In genomic region chr5:163565931-163566608, GRCh38 we compare ENCODE assay signal across 8 cellular contexts.
DNase-seq lines count a peak whose midpoint lies in the region; ATAC-seq and TF ChIP-seq lines count a peak whose summit lies in the region.

No MANE protein-coding gene starts in this region.

- DNase-seq in GM10248 (ENCODE audit: extremely low spot score) (peak; percentile 23), M059J (ENCODE audit: low read depth) (peak; percentile 40), right cardiac atrium (peak in 1 of 3 donors; percentile 53), pulmonary artery endothelial cell (ENCODE audit: low read depth, low spot score) (peak; percentile 8), NCI-H1436 treated with DMSO at 0.1 percent for 48 hours (lab: John Stamatoyannopoulos, UW) (no peak), NCI-H187 (lab: John Stamatoyannopoulos, UW) (no peak)

- H3K27ac Mint-ChIP-seq in activated naive CD8-positive, alpha-beta T cell: no peak overlapping the region

- CTCF ChIA-PET in GM10248 (lab: Yijun Ruan, JAX): interaction anchor here (1.1 to 4.2 kb wide), 5 partner anchors 13 to 938 kb away, joined by 3 to 34 read pairs (median 5); no protein-coding TSS in a partner anchor

- H3K4me3 ChIP-seq in right cardiac atrium (ENCODE audit: low read length): peak overlapping the region; percentile 58

- H3K4me1 ChIP-seq in right cardiac atrium (ENCODE audit: control insufficient read depth, insufficient read depth, low read length): peaks cover 3% of the 10 kb centered on the region

- no peak for TF ChIP-seq CTCF in GM10248 (IDR thresholded peaks at IDR 0.05; ENCODE audit: control extremely low read depth, extremely low read depth, low read depth, missing control alignments)

- intact Hi-C loops in right cardiac atrium (cut with DNase I): loop anchor here in 2 of 4 donors (10.0 kb wide), 3 partner anchors 939 to 1649 kb away; no protein-coding TSS in a partner anchor

- no peaks in the 10 kb centered on the region for H3K27me3 ChIP-seq in right cardiac atrium (ENCODE audit: control insufficient read depth, insufficient read depth)

- 4% methylated on average over 32 of the region's 32 CpGs for WGBS in right cardiac atrium

- no peaks in the 10 kb centered on the region for H3K9me3 Mint-ChIP-seq in activated naive CD8-positive, alpha-beta T cell (ENCODE audit: low read depth)

- no peak overlapping the region for H3K27ac ChIP-seq in right cardiac atrium (ENCODE audit: low read length)

- peaks cover 44% of the 10 kb centered on the region for H3K27me3 Mint-ChIP-seq in activated naive CD8-positive, alpha-beta T cell

- H3K4me1 Mint-ChIP-seq in activated naive CD8-positive, alpha-beta T cell (ENCODE audit: low read depth): peaks cover 22% of the 10 kb centered on the region

- H3K9me3 ChIP-seq in right cardiac atrium (ENCODE audit: control insufficient read depth, low read length): no peaks in the 10 kb centered on the region

- no peaks in the 10 kb centered on the region for H3K36me3 Mint-ChIP-seq in activated naive CD8-positive, alpha-beta T cell

- POLR2A ChIA-PET in GM10248 (lab: Yijun Ruan, JAX): no interaction called here

- H3K4me3 Mint-ChIP-seq in activated naive CD8-positive, alpha-beta T cell: peak overlapping the region; percentile 74

- ATAC-seq in GM21737 (IDR thresholded peaks at IDR 0.05; ENCODE audit: unreplicated experiment) (peak; percentile 67), right cardiac atrium (peak; percentile 58 to 72)

Comparison
In these comparisons a context has a peak if more than half of its experiments do, and no peak if none do; other contexts are left out.
1. DNase-seq: peak in GM10248 (single experiment), M059J (single experiment) and pulmonary artery endothelial cell (single experiment); none in NCI-H1436 treated with DMSO at 0.1 percent for 48 hours (single experiment) and NCI-H187 (0 of 2).